In the genomic region with DNA sequence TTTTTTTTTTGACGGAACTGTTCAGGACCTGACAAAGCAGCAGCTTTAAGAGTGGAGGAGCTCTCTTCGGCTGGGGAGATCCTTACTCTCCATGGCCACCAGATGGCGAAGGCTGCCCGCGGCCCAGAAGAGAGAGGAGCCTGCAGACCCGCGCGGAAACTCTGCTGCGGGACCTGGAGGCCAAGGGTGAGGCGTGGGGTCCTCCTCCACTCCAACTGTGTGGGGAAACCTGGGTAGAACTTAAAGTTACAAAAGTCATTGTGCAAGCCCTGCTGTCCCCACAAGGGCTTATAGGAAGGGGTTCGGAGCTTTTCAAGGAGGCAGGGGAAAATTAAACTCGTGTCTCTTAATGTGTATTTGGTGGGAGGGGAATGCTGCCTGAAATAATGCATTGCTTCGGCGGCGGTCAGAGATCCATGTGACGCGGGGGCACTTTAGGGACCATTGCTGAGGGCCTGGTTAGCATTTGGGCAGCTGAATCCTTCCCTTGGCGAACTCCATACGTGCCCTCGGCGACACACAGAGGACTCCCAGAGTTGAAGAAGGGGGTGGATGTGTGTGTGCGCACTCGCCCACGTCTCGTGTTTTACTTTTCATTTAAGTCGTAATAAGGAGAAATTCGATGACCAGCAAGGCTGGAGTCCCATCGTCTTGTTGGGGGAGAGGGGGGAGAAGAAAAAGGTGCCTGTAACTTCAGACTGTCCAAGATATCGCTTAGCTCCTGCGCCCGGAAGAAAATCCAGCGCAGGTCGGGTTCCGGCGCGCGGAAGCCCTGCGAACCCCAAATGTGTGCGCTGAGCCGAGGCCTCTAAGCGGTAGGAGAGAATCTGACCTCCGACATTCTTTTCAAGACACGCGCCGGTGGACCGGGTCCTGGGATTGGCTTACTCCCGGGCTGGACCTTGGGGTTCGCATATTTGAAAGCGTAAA, we compare ENCODE assay signal across 8 cellular contexts. TPM values are rescaled to one million over a fixed set of nuclear protein-coding genes. Genes with fewer than 3 reads are reported as not detected.
DNase-seq lines count a peak whose midpoint lies in the region; ATAC-seq and TF ChIP-seq lines count a peak whose summit lies in the region.

No MANE protein-coding gene starts in this region.

- ATAC-seq in DND-41 (ENCODE audit: insufficient read depth, low read depth) (peak; percentile 100), GM21529 (IDR thresholded peaks at IDR 0.05; ENCODE audit: unreplicated experiment) (peak; percentile 98), gastroesophageal sphincter (peak; percentile 85), thoracic aorta (ENCODE audit: insufficient number of reproducible peaks, low FRiP score, low read depth) (peak; percentile 76)

- H3K9me3 ChIP-seq in DND-41 (ENCODE audit: insufficient read depth, low read length, severe bottlenecking) (no peaks in the 10 kb centered on the region), gastroesophageal sphincter (no peaks in the 10 kb centered on the region), thoracic aorta (no peaks in the 10 kb centered on the region)

- H3K36me3 ChIP-seq in DND-41 (ENCODE audit: insufficient read depth, low read length) (0 out of 2 replicates have a peak, but pooled peaks cover under 1% of the 10 kb centered on the region), gastroesophageal sphincter (no peaks in the 10 kb centered on the region), thoracic aorta (no peaks in the 10 kb centered on the region)

- peak overlapping the region; percentile 45 for H3K9ac ChIP-seq in DND-41 (ENCODE audit: low read depth, low read length)

- no peak for TF ChIP-seq POLR2A in gastroesophageal sphincter (IDR thresholded peaks at IDR 0.05)

- peak overlapping the region; percentile 73 for H3K4me2 ChIP-seq in DND-41 (ENCODE audit: insufficient read depth, low read length)

- DNase-seq in DND-41 (peak; percentile 81), HuH-7.5 (ENCODE audit: low spot score) (peak; percentile 94), SIG-M5 treated with dmso at 0.1 percent for 504 hours (lab: John Stamatoyannopoulos, UW; ENCODE audit: unreplicated experiment) (peak; percentile 77), occipital lobe (lab: John Stamatoyannopoulos, UW) (peak; percentile 40), thoracic aorta (ENCODE audit: low spot score) (no peak)
- peak; percentile 81 for DNase-seq in activated naive CD4-positive, alpha-beta T cell treated with Interleukin-2 at 50 U/mL for 16 hours

- H3K79me2 ChIP-seq in DND-41 (ENCODE audit: insufficient read depth, low read length) = no peaks in the 10 kb centered on the region

- TF ChIP-seq EP300 in gastroesophageal sphincter (IDR thresholded peaks at IDR 0.05) = no peak

- H3K4me3 ChIP-seq in DND-41 (ENCODE audit: low read depth in 1 of 2, low read length in 2 of 2) (peak overlapping the region in 1 of 2 experiments; percentile 52; a peak in 2 of 4 replicates), gastroesophageal sphincter (peak overlapping the region; percentile 26 to 57), thoracic aorta (peak overlapping the region; percentile 79)

- H2AFZ ChIP-seq in DND-41 (ENCODE audit: low read depth, low read length) = peak overlapping the region; percentile 84

- peaks cover 10% of the 10 kb centered on the region for H3K4me1 ChIP-seq in DND-41 (ENCODE audit: insufficient read depth, low read length)
- H3K4me1 ChIP-seq in gastroesophageal sphincter = peaks cover 0 to 40% (median 10%) of the 10 kb centered on the region in 3 donors
- H3K4me1 ChIP-seq in thoracic aorta (ENCODE audit: control insufficient read depth in 1 of 2, low read depth in 2 of 2) = peaks cover 3 to 29% of the 10 kb centered on the region in 2 donors

- 0 out of 2 replicates have a peak overlapping the region, but pooled peaks have one; percentile 33 for H3K27ac ChIP-seq in DND-41 (ENCODE audit: low read length)
- peak overlapping the region in 1 of 4 donors; percentile 20 for H3K27ac ChIP-seq in gastroesophageal sphincter
- no peak overlapping the region for H3K27ac ChIP-seq in thoracic aorta

- 0% methylated on average over 7 to 17 of the region's 49 CpGs for WGBS in gastroesophageal sphincter (ENCODE audit: low coverage in 1 of 2), 2 donors

- TF ChIP-seq CTCF in DND-41 (IDR thresholded peaks at IDR 0.05; ENCODE audit: borderline replicate concordance, extremely low read depth, low read length, poor library complexity, severe bottlenecking) = peak; percentile 83
- peak; percentile 60 to 87 (median 70) for TF ChIP-seq CTCF in gastroesophageal sphincter (IDR thresholded peaks at IDR 0.05)
- peak; percentile 71 for TF ChIP-seq CTCF in thoracic aorta (IDR thresholded peaks at IDR 0.05)

- H3K27me3 ChIP-seq in DND-41 (ENCODE audit: insufficient read depth, low read length, poor library complexity) (no peaks in the 10 kb centered on the region), gastroesophageal sphincter (peaks cover 56% of the 10 kb centered on the region), thoracic aorta (replicated peaks; ENCODE audit: insufficient read depth) (peaks cover 16% of the 10 kb centered on the region)

- H4K20me1 ChIP-seq in DND-41 (ENCODE audit: insufficient read depth, low read length) = no peaks in the 10 kb centered on the region

RNA-seq across cellular contexts. Expression of gene EOMES, which starts 9.7 kb away (rescaled TPM):
- total RNA-seq in gastroesophageal sphincter (under 1 TPM in 2 of 4 donors, not detected in 2; 0.15 to 0.67 TPM), occipital lobe (14.5 TPM), thoracic aorta (1 to 10 TPM in 1 of 2 donors, under 1 TPM in 1; 0.63 to 4.6 TPM)
